17 cellular contexts compared by ENCODE assay signal in genomic region chr3:16909802-16910201, GRCh38. TPM values are rescaled to one million over a fixed set of nuclear protein-coding genes. Genes with fewer than 3 reads are reported as not detected.
A peak's percentile ranks its signal among the peaks of the same experiment; 100 is the strongest.
DNase-seq lines count a peak whose midpoint lies in the region; ATAC-seq and TF ChIP-seq lines count a peak whose summit lies in the region.
"Had no signal": no experiment of that assay in that cellular context is flagged by ENCODE, and none has a peak within 500 bp of the region (broad histone marks: within the 10 kb centered on the region; RNA-seq: fewer than 3 reads in every experiment).

No MANE protein-coding gene starts in this region.

- CTCF ChIA-PET in WTC11 (lab: Charles Lee) = interaction anchor here (2.2 kb wide), 1 partner anchor 26 kb away, joined by 6 read pairs; the partner anchor contains the start of gene PLCL2
- CTCF ChIA-PET in CD4-positive, alpha-beta T cell (lab: Charles Lee) = no interaction called here

- H3K27ac ChIP-seq in CD4-positive, CD25-positive, alpha-beta regulatory T cell (ENCODE audit: insufficient read depth, low read length, poor library complexity, severe bottlenecking) = no peak overlapping the region
- H3K27ac ChIP-seq in DOHH2 (ENCODE audit: low read depth, low read length) (peak overlapping the region; percentile 93; the same call in 1 of the 2 replicates), ovary (no peak overlapping the region)
- H3K27ac ChIP-seq in CD4-positive, alpha-beta T cell (ENCODE audit: low read depth, low read length) = no peak overlapping the region

- H3F3A ChIP-seq in DOHH2 (ENCODE audit: control insufficient read depth, insufficient read depth) = peaks cover 24% of the 10 kb centered on the region

- H3K27me3 ChIP-seq in CD4-positive, CD25-positive, alpha-beta regulatory T cell (ENCODE audit: control insufficient read depth, insufficient read depth, low read length) = no peaks in the 10 kb centered on the region
- no peaks in the 10 kb centered on the region for H3K27me3 ChIP-seq in DOHH2 (ENCODE audit: control insufficient read depth, low read length)
- H3K27me3 ChIP-seq in ovary = no peaks in the 10 kb centered on the region
- no peaks in the 10 kb centered on the region for H3K27me3 ChIP-seq in CD4-positive, alpha-beta T cell (ENCODE audit: control insufficient read depth, insufficient read depth, low read length)
- H3K27me3 ChIP-seq: BE2C had no signal

- H3K79me2 ChIP-seq in DOHH2 (ENCODE audit: control insufficient read depth, low read length) = peaks cover 90% of the 10 kb centered on the region

- peak overlapping the region in 2 of 3 donors; percentile 15 to 33 for H3K27ac Mint-ChIP-seq in CD4-positive, CD25-positive, alpha-beta regulatory T cell
- H3K27ac Mint-ChIP-seq in WTC11 = peak overlapping the region; percentile 7; the same call in 1 of the 2 replicates
- H3K27ac Mint-ChIP-seq in naive B cell = peak overlapping the region in 5 of 6 donors; percentile 26 to 91 (median 81)
- no peak overlapping the region for H3K27ac Mint-ChIP-seq in CD4-positive, alpha-beta T cell

- TF ChIP-seq CTCF in DOHH2 (IDR thresholded peaks at IDR 0.05; ENCODE audit: low read depth, low read length, poor library complexity, severe bottlenecking) (no peak), WTC11 (IDR thresholded peaks at IDR 0.05) (no peak), ovary (IDR thresholded peaks at IDR 0.05) (no peak)
- TF ChIP-seq CTCF in CD4-positive, alpha-beta T cell (IDR thresholded peaks at IDR 0.05) = no peak

- no peak overlapping the region for H3K4me2 ChIP-seq in DOHH2 (ENCODE audit: low read length)

- DNase-seq in CD4-positive, CD25-positive, alpha-beta regulatory T cell = no peak
- DNase-seq in WTC11 (ENCODE audit: low spot score) (no peak), naive B cell (no peak), ovary (no peak), SHP77 treated with DMSO at 0.1 percent for 48 hours (lab: John Stamatoyannopoulos, UW) (no peak)
- no peak for DNase-seq in CD4-positive, alpha-beta T cell
- DNase-seq: ACHN, BE2C, H7, NCI-H1417, NCI-H1930, NCI-H2171 treated with DMSO at 0.1 percent for 48 hours, NCI-H510A treated with DMSO at 0.1 percent for 48 hours, RPMI8226 had no signal

- WGBS in ovary, 3 donors = 97 to 99% (median 97%) methylated on average over 3 of the region's 3 CpGs

- intact Hi-C loops in ovary (cut with DNase I) = loop anchor here in 1 of 4 donors (2.0 kb wide), 1 partner anchor 25 kb away; no protein-coding TSS in a partner anchor
- intact Hi-C loops in CD4-positive, alpha-beta T cell (cut with DNase I, micrococcal nuclease) = loop anchor here in 1 of 2 experiments (2.0 kb wide), 1 partner anchor 19 kb away; no protein-coding TSS in a partner anchor

- peaks cover 38 to 68% (median 57%) of the 10 kb centered on the region in 4 donors for H3K4me1 Mint-ChIP-seq in CD4-positive, CD25-positive, alpha-beta regulatory T cell
- H3K4me1 Mint-ChIP-seq in WTC11 = peaks cover 24% of the 10 kb centered on the region
- peaks cover 50 to 74% (median 64%) of the 10 kb centered on the region in 3 donors for H3K4me1 Mint-ChIP-seq in naive B cell
- peaks cover 77% of the 10 kb centered on the region for H3K4me1 Mint-ChIP-seq in CD4-positive, alpha-beta T cell (ENCODE audit: low read depth)

- no peaks in the 10 kb centered on the region for H3K9me2 ChIP-seq in DOHH2 (replicated peaks; ENCODE audit: control insufficient read depth, low read length)

- no peaks in the 10 kb centered on the region for H3K9me3 ChIP-seq in CD4-positive, CD25-positive, alpha-beta regulatory T cell (ENCODE audit: control insufficient read depth in 2 of 2, low read length in 2 of 2)
- H3K9me3 ChIP-seq in DOHH2 (ENCODE audit: control insufficient read depth, insufficient read depth, low read length) = no peaks in the 10 kb centered on the region
- no peaks in the 10 kb centered on the region for H3K9me3 ChIP-seq in ovary
- H3K9me3 ChIP-seq in CD4-positive, alpha-beta T cell (ENCODE audit: control insufficient read depth, low read length) = no peaks in the 10 kb centered on the region
- H3K9me3 ChIP-seq: BE2C had no signal

- H3K4me3 Mint-ChIP-seq in CD4-positive, CD25-positive, alpha-beta regulatory T cell = peak overlapping the region in 1 of 4 donors; percentile 27
- H3K4me3 Mint-ChIP-seq in WTC11 (no peak overlapping the region), naive B cell (peak overlapping the region in 1 of 8 donors; percentile 60)
- no peak overlapping the region for H3K4me3 Mint-ChIP-seq in CD4-positive, alpha-beta T cell

- H3K36me3 Mint-ChIP-seq in CD4-positive, CD25-positive, alpha-beta regulatory T cell = peaks cover 15% of the 10 kb centered on the region
- H3K36me3 Mint-ChIP-seq in WTC11 (no peaks in the 10 kb centered on the region), naive B cell (peaks cover 3 to 16% of the 10 kb centered on the region in 2 donors)
- H3K36me3 Mint-ChIP-seq in CD4-positive, alpha-beta T cell (ENCODE audit: low read depth) = no peaks in the 10 kb centered on the region

- TF ChIP-seq POLR2A in ovary (IDR thresholded peaks at IDR 0.05) = no peak

- no peak overlapping the region for H3K4me3 ChIP-seq in CD4-positive, CD25-positive, alpha-beta regulatory T cell (ENCODE audit: low read depth, low read length)
- H3K4me3 ChIP-seq in DOHH2 (ENCODE audit: low read length) = no peak overlapping the region
- H3K4me3 ChIP-seq in ovary = no peak overlapping the region

- peaks cover 34% of the 10 kb centered on the region for H3K4me1 ChIP-seq in CD4-positive, CD25-positive, alpha-beta regulatory T cell (ENCODE audit: control insufficient read depth, insufficient read depth, low read length, poor library complexity, severe bottlenecking)
- H3K4me1 ChIP-seq in DOHH2 (ENCODE audit: control insufficient read depth, low read length) = peaks cover 97% of the 10 kb centered on the region
- H3K4me1 ChIP-seq in ovary (ENCODE audit: insufficient read depth) = peaks cover 20% of the 10 kb centered on the region
- H3K4me1 ChIP-seq: BE2C had no signal

- no peaks in the 10 kb centered on the region for H4K20me1 ChIP-seq in DOHH2 (ENCODE audit: control insufficient read depth, insufficient read depth, low read depth, low read length)

- no peaks in the 10 kb centered on the region for H3K36me3 ChIP-seq in CD4-positive, CD25-positive, alpha-beta regulatory T cell (ENCODE audit: control insufficient read depth, insufficient read depth, low read length)
- H3K36me3 ChIP-seq in DOHH2 (ENCODE audit: control insufficient read depth, low read length) (peaks cover 7% of the 10 kb centered on the region; the same call in 1 of the 2 replicates), ovary (no peaks in the 10 kb centered on the region)
- H3K36me3 ChIP-seq: BE2C had no signal

- ATAC-seq in CD4-positive, CD25-positive, alpha-beta regulatory T cell (ENCODE audit: low read depth in 2 of 2) = no peak
- ATAC-seq in WTC11 (no peak), naive B cell (ENCODE audit: low read depth in 2 of 2) (no peak), HG03457 (IDR thresholded peaks at IDR 0.05; ENCODE audit: unreplicated experiment) (no peak)
- no peak for ATAC-seq in CD4-positive, alpha-beta T cell (ENCODE audit: poor library complexity)

- no peaks in the 10 kb centered on the region for H3K9me3 Mint-ChIP-seq in CD4-positive, CD25-positive, alpha-beta regulatory T cell
- no peaks in the 10 kb centered on the region for H3K9me3 Mint-ChIP-seq in WTC11
- peaks cover 0 to 3% (median 0%) of the 10 kb centered on the region in 7 donors for H3K9me3 Mint-ChIP-seq in naive B cell
- H3K9me3 Mint-ChIP-seq in CD4-positive, alpha-beta T cell = no peaks in the 10 kb centered on the region

- no peaks in the 10 kb centered on the region for H3K27me3 Mint-ChIP-seq in CD4-positive, CD25-positive, alpha-beta regulatory T cell
- H3K27me3 Mint-ChIP-seq in WTC11 (ENCODE audit: low read depth) (no peaks in the 10 kb centered on the region), naive B cell (no peaks in the 10 kb centered on the region)
- H3K27me3 Mint-ChIP-seq in CD4-positive, alpha-beta T cell = no peaks in the 10 kb centered on the region

- TF ChIP-seq EP300 in ovary (IDR thresholded peaks at IDR 0.05) = no peak

- POLR2A ChIA-PET in WTC11 (lab: Charles Lee) = no interaction called here
- POLR2A ChIA-PET in CD4-positive, alpha-beta T cell (lab: Charles Lee) = interaction anchor here (2.1 kb wide), 1 partner anchor 10 kb away, joined by 8 read pairs; no protein-coding TSS in a partner anchor

TF ChIP-seq in WTC11, 78 proteins besides CTCF, POLR2A, EP300 and RAD21 (continues in another document):
- TF ChIP-seq FOXK1 (CRISPR knock-in tag; IDR thresholded peaks at IDR 0.05) (no peak), OVOL2 (CRISPR knock-in tag; IDR thresholded peaks at IDR 0.05; ENCODE audit: borderline replicate concordance) (no peak), NFE2L1 (CRISPR knock-in tag; IDR thresholded peaks at IDR 0.05) (no peak), PRRX2 (CRISPR knock-in tag; IDR thresholded peaks at IDR 0.05) (no peak), ATF2 (CRISPR knock-in tag; IDR thresholded peaks at IDR 0.05; ENCODE audit: borderline replicate concordance, low read depth) (no peak), HMGA2 (CRISPR knock-in tag; IDR thresholded peaks at IDR 0.05) (no peak), MLX (CRISPR knock-in tag; IDR thresholded peaks at IDR 0.05) (no peak)

RNA-seq across cellular contexts. Expression of gene PLCL2, which starts 25.0 kb away (rescaled TPM):
- 42.9 TPM for total RNA-seq in CD4-positive, CD25-positive, alpha-beta regulatory T cell
- 10 to 100 TPM; 27.1 to 36.4 (median 32.9) TPM for polyA plus RNA-seq in CD4-positive, CD25-positive, alpha-beta regulatory T cell
- total RNA-seq in WTC11 (2021) (9.1 to 11.8 TPM (median 10.4 TPM) in 3 replicates), ovary (10 to 100 TPM; 20.1 to 54.2 (median 31.0) TPM)
- polyA plus RNA-seq in naive B cell (ENCODE audit: low read depth in 6 of 6) (10 to 100 TPM; 65.7 to 92.7 (median 69.1) TPM), ovary (10 to 100 TPM; 12.6 to 16.1 TPM)
- total RNA-seq in CD4-positive, alpha-beta T cell = 10 to 100 TPM; 35.1 to 36.3 TPM
- total RNA-seq: LHCN-M2 had no signal
